7 cellular contexts compared by ENCODE assay signal in genomic region chr11:67993821-67994220, GRCh38. TPM values are rescaled to one million over a fixed set of nuclear protein-coding genes. Genes with fewer than 3 reads are reported as not detected.
DNase-seq lines count a peak whose midpoint lies in the region; FAIRE-seq and TF ChIP-seq lines count a peak whose summit lies in the region.
"Not testable (repeated sequence)": the region's sequence is repeated elsewhere in the genome, so short reads cannot be mapped to it uniquely, and the experiment has no call there.

No MANE protein-coding gene starts in this region.

- not testable (repeated sequence) for H3K4me1 ChIP-seq in kidney (ENCODE audit: control insufficient read depth in 1 of 2, insufficient read depth in 1 of 2, low read depth in 1 of 2, low read length in 2 of 2)

- peak; percentile 25 for DNase-seq in Daoy (ENCODE audit: low read depth)
- peak; percentile 50 for DNase-seq in NB4 (ENCODE audit: low read depth)
- DNase-seq in SK-N-DZ (ENCODE audit: low spot score), result peak; percentile 13
- DNase-seq in activated T-cell treated with anti-CD3 and anti-CD28 coated beads, Interleukin-2, amount 50 U/mL, for 24 hours, result peak; percentile 74
- DNase-seq in coronary artery (ENCODE audit: low spot score), result peak; percentile 38
- not testable (repeated sequence) for DNase-seq in kidney; retinal pigment epithelial cell (ENCODE audit: low read depth)

- H3K4me3 ChIP-seq in NB4 (ENCODE audit: low read depth, low read length); coronary artery; kidney (ENCODE audit: low read length in 2 of 2); retinal pigment epithelial cell (ENCODE audit: low read length): not testable (repeated sequence)

- H3K9me3 Mint-ChIP-seq in activated T-cell treated with anti-CD3 and anti-CD28 coated beads, Interleukin-2, amount 50 U/mL, for 24 hours, result not testable (repeated sequence)

- H3K4me1 Mint-ChIP-seq in activated T-cell treated with anti-CD3 and anti-CD28 coated beads, Interleukin-2, amount 50 U/mL, for 24 hours (ENCODE audit: low read depth), result peaks cover 23% of the 10 kb centered on the region

- H3K27ac ChIP-seq in coronary artery; kidney (ENCODE audit: low read depth in 2 of 2, low read length in 2 of 2): not testable (repeated sequence)

- not testable (repeated sequence) for H3K9ac ChIP-seq in kidney (ENCODE audit: low read length in 2 of 2)

- FAIRE-seq in kidney (lab: Jason Lieb, UNC), result not testable (repeated sequence)

- not testable (repeated sequence) for H3K9me3 ChIP-seq in kidney (ENCODE audit: control insufficient read depth in 1 of 2, low read length in 2 of 2)

- not testable (repeated sequence) for H3K27ac Mint-ChIP-seq in activated T-cell treated with anti-CD3 and anti-CD28 coated beads, Interleukin-2, amount 50 U/mL, for 24 hours

- H3K36me3 Mint-ChIP-seq in activated T-cell treated with anti-CD3 and anti-CD28 coated beads, Interleukin-2, amount 50 U/mL, for 24 hours (ENCODE audit: low read depth), result not testable (repeated sequence)

- H3K27me3 Mint-ChIP-seq in activated T-cell treated with anti-CD3 and anti-CD28 coated beads, Interleukin-2, amount 50 U/mL, for 24 hours, result not testable (repeated sequence)

- TF ChIP-seq POLR2A in NB4 (IDR thresholded peaks at IDR 0.05; ENCODE audit: extremely low read depth, insufficient read length), result not testable (repeated sequence)

- peak; percentile 47 for TF ChIP-seq CTCF in NB4 (IDR thresholded peaks at IDR 0.05; ENCODE audit: low read depth, low read length)
- TF ChIP-seq CTCF in coronary artery (IDR thresholded peaks at IDR 0.05), result peak; percentile 21
- peak; percentile 35 for TF ChIP-seq CTCF in kidney (IDR thresholded peaks at IDR 0.05; ENCODE audit: borderline replicate concordance, extremely low read depth, insufficient read depth)
- peak; percentile 53 for TF ChIP-seq CTCF in retinal pigment epithelial cell (conservative IDR thresholded peaks at IDR 0.05; ENCODE audit: low read depth, low read length)

- H3K36me3 ChIP-seq in kidney (ENCODE audit: control insufficient read depth in 1 of 2, insufficient read depth in 2 of 2, low read length in 2 of 2), result not testable (repeated sequence)

- intact Hi-C loops in kidney (cut with DNase I), result not testable (repeated sequence)

- not testable (repeated sequence) for H3K4me3 Mint-ChIP-seq in activated T-cell treated with anti-CD3 and anti-CD28 coated beads, Interleukin-2, amount 50 U/mL, for 24 hours

RNA-seq across cellular contexts. Expression of gene UNC93B1, which starts 10.1 kb away (rescaled TPM):
- 11.7 and 26.5 TPM in 2 replicates for total RNA-seq in Daoy (2014; rRNA removed; shearing (Covaris generic))
- 1.2 and 4.6 TPM in 2 replicates for polyA plus RNA-seq in SK-N-DZ (2014; cell fraction: cytosol; rRNA removed)
- polyA plus RNA-seq in SK-N-DZ (2014; cell fraction: nucleus; rRNA removed), result 0.55 and 5.1 TPM in 2 replicates
- 67.9 TPM for total RNA-seq in kidney
- 21.3 TPM for polyA plus RNA-seq in kidney (ENCODE audit: insufficient read depth, low read depth, low replicate concordance)

RNA-seq across cellular contexts. Expression of gene ALDH3B1, which starts 16.3 kb away (rescaled TPM):
- total RNA-seq in Daoy (2014; rRNA removed; shearing (Covaris generic)), result 5.8 and 8.2 TPM in 2 replicates
- 0.77 and 1.3 TPM in 2 replicates for polyA plus RNA-seq in SK-N-DZ (2014; cell fraction: cytosol; rRNA removed)
- 1.1 TPM in 2 replicates for polyA plus RNA-seq in SK-N-DZ (2014; cell fraction: nucleus; rRNA removed)
- 42.7 TPM for total RNA-seq in kidney
- polyA plus RNA-seq in kidney (ENCODE audit: insufficient read depth, low read depth, low replicate concordance), result 20.9 TPM

RNA-seq across cellular contexts. Expression of gene NDUFS8, which starts 36.7 kb away (rescaled TPM):
- total RNA-seq in Daoy (2014; rRNA removed; shearing (Covaris generic)), result 202 and 241 TPM in 2 replicates
- polyA plus RNA-seq in SK-N-DZ (2014; cell fraction: cytosol; rRNA removed), result 239 and 267 TPM in 2 replicates
- polyA plus RNA-seq in SK-N-DZ (2014; cell fraction: nucleus; rRNA removed), result 236 and 267 TPM in 2 replicates
- total RNA-seq in kidney, result 144 TPM
- 472 TPM for polyA plus RNA-seq in kidney (ENCODE audit: insufficient read depth, low read depth, low replicate concordance)

RNA-seq across cellular contexts. Expression of gene TCIRG1, which starts 45.0 kb away (rescaled TPM):
- 31.7 and 41.0 TPM in 2 replicates for total RNA-seq in Daoy (2014; rRNA removed; shearing (Covaris generic))
- polyA plus RNA-seq in SK-N-DZ (2014; cell fraction: cytosol; rRNA removed), result 25.9 and 34.5 TPM in 2 replicates
- 992 and 1,068 TPM in 2 replicates for polyA plus RNA-seq in SK-N-DZ (2014; cell fraction: nucleus; rRNA removed)
- 97.1 TPM for total RNA-seq in kidney
- 36.3 TPM for polyA plus RNA-seq in kidney (ENCODE audit: insufficient read depth, low read depth, low replicate concordance)
